Comparison of ENCODE assay signal across 19 cellular contexts in genomic region chr14:23430016-23430732, GRCh38. TPM values are rescaled to one million over a fixed set of nuclear protein-coding genes. Genes with fewer than 3 reads are reported as not detected.
DNase-seq lines count a peak whose midpoint lies in the region; ATAC-seq and TF ChIP-seq lines count a peak whose summit lies in the region.
"Had no signal": no experiment of that assay in that cellular context is flagged by ENCODE, and none has a peak within 500 bp of the region (broad histone marks: within the 10 kb centered on the region; RNA-seq: fewer than 3 reads in every experiment).

No MANE protein-coding gene starts in this region.

- H3K36me3 ChIP-seq in heart left ventricle (peaks cover 0 to 78% (median 39%) of the 10 kb centered on the region in 9 donors), left ventricle myocardium inferior (peaks cover 57% of the 10 kb centered on the region), tibial artery (no peaks in the 10 kb centered on the region)
- H3K36me3 ChIP-seq: BLaER1 treated with 17β-estradiol and CSF1 and Interleukin-3, amounts not matched to agents 10 nM and 100 nM had no signal

- no peaks in the 10 kb centered on the region for H3K9me3 Mint-ChIP-seq in activated naive CD4-positive, alpha-beta T cell treated with anti-CD3 and anti-CD28 coated beads for 36 hours
- H3K9me3 Mint-ChIP-seq: CD8-positive, alpha-beta memory T cell; IgD-negative memory B cell had no signal

- H3K4me3 Mint-ChIP-seq in activated naive CD4-positive, alpha-beta T cell treated with anti-CD3 and anti-CD28 coated beads for 36 hours = no peak overlapping the region
- H3K4me3 Mint-ChIP-seq: CD8-positive, alpha-beta memory T cell; GM23338; IgD-negative memory B cell had no signal

- CTCF ChIA-PET in activated naive CD4-positive, alpha-beta T cell treated with anti-CD3 and anti-CD28 coated beads for 36 hours (lab: Charles Lee) = no interaction called here

- peak overlapping the region in 2 of 12 donors; percentile 17 to 54 for H3K4me3 ChIP-seq in heart left ventricle
- H3K4me3 ChIP-seq in left ventricle myocardium inferior = no peak overlapping the region
- no peak overlapping the region for H3K4me3 ChIP-seq in right cardiac atrium (ENCODE audit: low read length)
- no peak overlapping the region for H3K4me3 ChIP-seq in tibial artery
- H3K4me3 ChIP-seq: A549; BLaER1 treated with 17β-estradiol and CSF1 and Interleukin-3, amounts not matched to agents 10 nM and 100 nM; GM23338 had no signal

- DNase-seq in heart left ventricle (peak in 3 of 5 donors; percentile 7 to 45 (median 16)), left ventricle myocardium inferior (no peak), right cardiac atrium (no peak), posterior vena cava (ENCODE audit: low spot score) (peak; percentile 19), tibial artery (peak; percentile 11 to 35)
- no peak for DNase-seq in activated naive CD4-positive, alpha-beta T cell treated with anti-CD3 and anti-CD28 coated beads for 36 hours
- DNase-seq: CD8-positive, alpha-beta memory T cell; DND-41; Kasumi-1; MM.1S; NCI-H1694 had no signal

- H3K27ac ChIP-seq in heart left ventricle (peak overlapping the region in 7 of 12 donors; percentile 32 to 97 (median 88)), left ventricle myocardium inferior (replicated peaks) (no peak overlapping the region), right cardiac atrium (ENCODE audit: low read length) (peak overlapping the region; percentile 4), tibial artery (no peak overlapping the region)
- H3K27ac ChIP-seq: A549; BLaER1 treated with 17β-estradiol and CSF1 and Interleukin-3, amounts not matched to agents 10 nM and 100 nM had no signal

- H3K27ac Mint-ChIP-seq in activated naive CD4-positive, alpha-beta T cell treated with anti-CD3 and anti-CD28 coated beads for 36 hours = no peak overlapping the region
- H3K27ac Mint-ChIP-seq: GM23338, IgD-negative memory B cell had no signal

- no peaks in the 10 kb centered on the region for H3K4me1 Mint-ChIP-seq in activated naive CD4-positive, alpha-beta T cell treated with anti-CD3 and anti-CD28 coated beads for 36 hours (ENCODE audit: low read depth)
- H3K4me1 Mint-ChIP-seq: CD8-positive, alpha-beta memory T cell had no signal

- no peaks in the 10 kb centered on the region for H3K36me3 Mint-ChIP-seq in activated naive CD4-positive, alpha-beta T cell treated with anti-CD3 and anti-CD28 coated beads for 36 hours (ENCODE audit: low read depth)
- H3K36me3 Mint-ChIP-seq: CD8-positive, alpha-beta memory T cell had no signal

- no peak for TF ChIP-seq POLR2A in heart left ventricle (IDR thresholded peaks at IDR 0.05)

- H3K27me3 Mint-ChIP-seq in activated naive CD4-positive, alpha-beta T cell treated with anti-CD3 and anti-CD28 coated beads for 36 hours (ENCODE audit: low read depth) = no peaks in the 10 kb centered on the region

- TF ChIP-seq CTCF in heart left ventricle (IDR thresholded peaks at IDR 0.05) (no peak), left ventricle myocardium inferior (IDR thresholded peaks at IDR 0.05; ENCODE audit: borderline replicate concordance) (no peak), tibial artery (IDR thresholded peaks at IDR 0.05) (no peak)

- no peaks in the 10 kb centered on the region for H3K4me1 ChIP-seq in heart left ventricle
- peaks cover 12% of the 10 kb centered on the region for H3K4me1 ChIP-seq in left ventricle myocardium inferior
- H3K4me1 ChIP-seq in right cardiac atrium (ENCODE audit: control insufficient read depth, insufficient read depth, low read length) = no peaks in the 10 kb centered on the region
- no peaks in the 10 kb centered on the region for H3K4me1 ChIP-seq in tibial artery
- H3K4me1 ChIP-seq: A549 had no signal

- WGBS in heart left ventricle, 4 donors = 43 to 53% (median 49%) methylated on average over 11 of the region's 11 CpGs
- WGBS in right cardiac atrium = 75% methylated on average over 11 of the region's 11 CpGs

- intact Hi-C loops in heart left ventricle (cut with DNase I) = no loop called here
- intact Hi-C loops in left ventricle myocardium inferior (cut with micrococcal nuclease) = no loop called here
- intact Hi-C loops in right cardiac atrium (cut with DNase I) = no loop called here
- intact Hi-C loops in posterior vena cava (cut with DNase I) = no loop called here
- intact Hi-C loops in tibial artery (cut with DNase I; ENCODE audit: low total_unique reads) = no loop called here
- intact Hi-C loops in activated naive CD4-positive, alpha-beta T cell treated with anti-CD3 and anti-CD28 coated beads for 36 hours (cut with micrococcal nuclease) = no loop called here

- ATAC-seq in heart left ventricle = no peak
- ATAC-seq in right cardiac atrium = no peak
- no peak for ATAC-seq in activated CD4-positive, CD25-positive, alpha-beta regulatory T cell treated with anti-CD3 and anti-CD28 coated beads, Interleukin-2, amount 50 U/mL, for 24 hours
- ATAC-seq in GM18858 (IDR thresholded peaks at IDR 0.05; ENCODE audit: unreplicated experiment) = no peak
- ATAC-seq: A549, GM23338, Panc1 had no signal

- H3K9me3 ChIP-seq in heart left ventricle (no peaks in the 10 kb centered on the region), left ventricle myocardium inferior (replicated peaks) (no peaks in the 10 kb centered on the region), right cardiac atrium (ENCODE audit: control insufficient read depth, low read length) (no peaks in the 10 kb centered on the region), tibial artery (no peaks in the 10 kb centered on the region)
- H3K9me3 ChIP-seq: A549; BLaER1 treated with 17β-estradiol and CSF1 and Interleukin-3, amounts not matched to agents 10 nM and 100 nM had no signal

- H3K27me3 ChIP-seq in heart left ventricle = no peaks in the 10 kb centered on the region
- H3K27me3 ChIP-seq in left ventricle myocardium inferior (ENCODE audit: low read depth) = no peaks in the 10 kb centered on the region
- H3K27me3 ChIP-seq in right cardiac atrium (ENCODE audit: control insufficient read depth, insufficient read depth) = no peaks in the 10 kb centered on the region
- H3K27me3 ChIP-seq in tibial artery = peaks cover 0 to 7% of the 10 kb centered on the region in 2 donors
- H3K27me3 ChIP-seq: BLaER1 treated with 17β-estradiol and CSF1 and Interleukin-3, amounts not matched to agents 10 nM and 100 nM had no signal

RNA-seq across cellular contexts. Expression of gene MYH7, which starts 5.3 kb away (rescaled TPM):
- total RNA-seq in heart left ventricle (over 10,000 TPM in 7 of 9 donors, 1,000 to 10,000 TPM in 2; 6,202 to 23,825 (median 18,310) TPM), left ventricle myocardium inferior (14,853 TPM), right cardiac atrium (1,000 to 10,000 TPM in 1 of 4 donors, 100 to 1,000 TPM in 3; 461 to 2,251 (median 602) TPM), posterior vena cava (not detected)
- polyA plus RNA-seq in heart left ventricle (over 10,000 TPM in 1 of 2 donors, 100 to 1,000 TPM in 1; 727 to 12,111 TPM), right cardiac atrium (1,734 TPM)
- total RNA-seq in activated naive CD4-positive, alpha-beta T cell treated with anti-CD3 and anti-CD28 coated beads for 36 hours = not detected
- total RNA-seq: CD8-positive, alpha-beta memory T cell; GM23338; HT1080 had no signal
- polyA plus RNA-seq: A549; CD8-positive, alpha-beta memory T cell; GM23338; IgD-negative memory B cell had no signal

RNA-seq across cellular contexts. Expression of gene MYH6, which starts 22.1 kb away (rescaled TPM):
- total RNA-seq in heart left ventricle (1,000 to 10,000 TPM in 4 of 9 donors, 100 to 1,000 TPM in 4, 10 to 100 TPM in 1; 76.8 to 4,027 (median 602) TPM), left ventricle myocardium inferior (1,823 TPM), right cardiac atrium (over 10,000 TPM; 12,862 to 15,773 (median 14,347) TPM), posterior vena cava (1 to 10 TPM in 1 of 2 donors, not detected in 1; 1.3 TPM)
- polyA plus RNA-seq in heart left ventricle (1,000 to 10,000 TPM; 1,673 to 5,104 TPM), right cardiac atrium (11,120 TPM)
- total RNA-seq in activated naive CD4-positive, alpha-beta T cell treated with anti-CD3 and anti-CD28 coated beads for 36 hours = not detected
- total RNA-seq: HT1080 had no signal
- polyA plus RNA-seq: A549; CD8-positive, alpha-beta memory T cell; IgD-negative memory B cell had no signal

RNA-seq across cellular contexts. Expression of gene NGDN, which starts 39.3 kb away (rescaled TPM):
- total RNA-seq in heart left ventricle (10 to 100 TPM; 16.5 to 23.4 (median 18.7) TPM), left ventricle myocardium inferior (17.2 TPM), right cardiac atrium (10 to 100 TPM; 19.3 to 23.4 (median 21.8) TPM), posterior vena cava (10 to 100 TPM; 27.8 to 28.4 TPM)
- polyA plus RNA-seq in heart left ventricle (10 to 100 TPM; 17.8 to 43.4 TPM), right cardiac atrium (26.8 TPM)
- 10 to 100 TPM; 38.9 to 40.8 TPM for total RNA-seq in activated naive CD4-positive, alpha-beta T cell treated with anti-CD3 and anti-CD28 coated beads for 36 hours

RNA-seq across cellular contexts. Expression of gene CMTM5, which starts 53.3 kb away (rescaled TPM):
- under 1 TPM in 5 of 9 donors, not detected in 4; 0.32 to 0.92 (median 0.64) TPM for total RNA-seq in heart left ventricle
- polyA plus RNA-seq in heart left ventricle = 1 to 10 TPM; 1.6 to 1.8 TPM
- total RNA-seq in left ventricle myocardium inferior = 1.0 TPM
- 1 to 10 TPM in 3 of 4 donors, under 1 TPM in 1; 0.36 to 1.4 (median 1.2) TPM for total RNA-seq in right cardiac atrium
- polyA plus RNA-seq in right cardiac atrium = 13.9 TPM
- total RNA-seq in posterior vena cava = under 1 TPM; 0.57 to 0.74 TPM
- not detected for total RNA-seq in activated naive CD4-positive, alpha-beta T cell treated with anti-CD3 and anti-CD28 coated beads for 36 hours
- total RNA-seq: CD8-positive, alpha-beta memory T cell had no signal
- polyA plus RNA-seq: A549; CD8-positive, alpha-beta memory T cell; GM23338 had no signal

RNA-seq across cellular contexts. Expression of gene IL25, which starts 57.6 kb away (rescaled TPM):
- total RNA-seq in heart left ventricle (under 1 TPM in 1 of 9 donors, not detected in 8; 0.29 TPM), left ventricle myocardium inferior (not detected), right cardiac atrium (not detected), posterior vena cava (not detected)
- polyA plus RNA-seq in heart left ventricle (not detected), right cardiac atrium (0.09 TPM)
- total RNA-seq in activated naive CD4-positive, alpha-beta T cell treated with anti-CD3 and anti-CD28 coated beads for 36 hours = not detected
- total RNA-seq: CD8-positive, alpha-beta memory T cell; GM23338; HT1080 had no signal
- polyA plus RNA-seq: A549; CD8-positive, alpha-beta memory T cell; GM23338; IgD-negative memory B cell had no signal

Comparison
In these comparisons a context has a peak if more than half of its experiments do, and no peak if none do; other contexts are left out.
1. DNase-seq: peak in heart left ventricle (3 of 5), posterior vena cava (single experiment) and tibial artery (2 of 2); none in left ventricle myocardium inferior (single experiment), right cardiac atrium (0 of 3) and activated naive CD4-positive, alpha-beta T cell treated with anti-CD3 and anti-CD28 coated beads for 36 hours (single experiment).
2. H3K27ac ChIP-seq: peak in heart left ventricle (7 of 12) and right cardiac atrium (single experiment); none in left ventricle myocardium inferior (single experiment) and tibial artery (0 of 2).
3. RNA of gene MYH7, which starts 5.3 kb away (total RNA-seq): 6,202 to 23,825 TPM in heart left ventricle, 14,853 TPM in left ventricle myocardium inferior (single experiment) and 461 to 2,251 TPM in right cardiac atrium; not detected in posterior vena cava and not detected in activated naive CD4-positive, alpha-beta T cell treated with anti-CD3 and anti-CD28 coated beads for 36 hours; every median in the first group is over 100 times any median in the second.
4. RNA of gene MYH6, which starts 22.1 kb away (total RNA-seq): 12,862 to 15,773 TPM in right cardiac atrium, 1,823 TPM in left ventricle myocardium inferior (single experiment) and 76.8 to 4,027 TPM in heart left ventricle; 1.3 TPM in posterior vena cava and not detected in activated naive CD4-positive, alpha-beta T cell treated with anti-CD3 and anti-CD28 coated beads for 36 hours; every median in the first group is over 10 times any median in the second.